23 cellular contexts compared by ENCODE assay signal in genomic region chr1:160776178-160776577, GRCh38.
A peak's percentile ranks its signal among the peaks of the same experiment; 100 is the strongest.
DNase-seq lines count a peak whose midpoint lies in the region; ATAC-seq and TF ChIP-seq lines count a peak whose summit lies in the region.
"Had no signal": no experiment of that assay in that cellular context is flagged by ENCODE, and none has a peak within 500 bp of the region (broad histone marks: within the 10 kb centered on the region; RNA-seq: fewer than 3 reads in every experiment).

No MANE protein-coding gene starts in this region.

- TF ChIP-seq CTCF in NB4 (IDR thresholded peaks at IDR 0.05; ENCODE audit: low read depth, low read length) = no peak

- peaks cover 17% of the 10 kb centered on the region for H3K4me1 Mint-ChIP-seq in dendritic cell treated with granulocyte-macrophage colony-stimulating factor and Interleukin-4, amounts not matched to agents 40 ng/mL and 50 ng/mL, for 4 days (ENCODE audit: low read depth)

- no peak overlapping the region for H3K4me3 Mint-ChIP-seq in dendritic cell treated with granulocyte-macrophage colony-stimulating factor and Interleukin-4, amounts not matched to agents 40 ng/mL and 50 ng/mL, for 4 days

- H3K27ac ChIP-seq in BLaER1 = peak overlapping the region; percentile 5

- H3K36me3 ChIP-seq in BLaER1 = no peaks in the 10 kb centered on the region

- intact Hi-C loops in dendritic cell treated with granulocyte-macrophage colony-stimulating factor and Interleukin-4, amounts not matched to agents 40 ng/mL and 50 ng/mL, for 4 days (cut with micrococcal nuclease) = loop anchor here (2.0 to 5.0 kb wide), 2 partner anchors 56 to 179 kb away; partner anchors contain the start of gene ITLN2

- H3K36me3 Mint-ChIP-seq in dendritic cell treated with granulocyte-macrophage colony-stimulating factor and Interleukin-4, amounts not matched to agents 40 ng/mL and 50 ng/mL, for 4 days (ENCODE audit: low read depth) = no peaks in the 10 kb centered on the region

- H3K4me2 ChIP-seq in BLaER1 = peak overlapping the region; percentile 56

- no peaks in the 10 kb centered on the region for H3K9me3 ChIP-seq in BLaER1

- no peak overlapping the region for H3K9ac ChIP-seq in BLaER1

- no peak overlapping the region for H3K4me3 ChIP-seq in BLaER1
- H3K4me3 ChIP-seq in NB4 (ENCODE audit: low read depth, low read length) = no peak overlapping the region

- H3K9me3 Mint-ChIP-seq in dendritic cell treated with granulocyte-macrophage colony-stimulating factor and Interleukin-4, amounts not matched to agents 40 ng/mL and 50 ng/mL, for 4 days = no peaks in the 10 kb centered on the region

- no peaks in the 10 kb centered on the region for H3K27me3 ChIP-seq in BLaER1

- peaks cover 4% of the 10 kb centered on the region for H3K27me3 Mint-ChIP-seq in dendritic cell treated with granulocyte-macrophage colony-stimulating factor and Interleukin-4, amounts not matched to agents 40 ng/mL and 50 ng/mL, for 4 days

- peak; percentile 55 for ATAC-seq in GM19463 (IDR thresholded peaks at IDR 0.05; ENCODE audit: unreplicated experiment)
- ATAC-seq: HepG2, left colon had no signal

- H3K27ac Mint-ChIP-seq in dendritic cell treated with granulocyte-macrophage colony-stimulating factor and Interleukin-4, amounts not matched to agents 40 ng/mL and 50 ng/mL, for 4 days = peak overlapping the region; percentile 39

- no peaks in the 10 kb centered on the region for H4K20me1 ChIP-seq in BLaER1

- peaks cover 47% of the 10 kb centered on the region for H3K4me1 ChIP-seq in BLaER1

- no peak for TF ChIP-seq POLR2A in NB4 (IDR thresholded peaks at IDR 0.05; ENCODE audit: extremely low read depth, insufficient read length)

- peak; percentile 20 for DNase-seq in NB4 (ENCODE audit: low read depth)
- DNase-seq in effector CD8-positive, alpha-beta T cell (lab: John Stamatoyannopoulos, UW) = no peak
- no peak for DNase-seq in stimulated activated CD4-positive, alpha-beta T cell treated with anti-CD3 and anti-CD28 coated beads, Interleukin-4, amount 100 ng/mL, for 24 hours
- DNase-seq in NCI-H2196 (lab: John Stamatoyannopoulos, UW; ENCODE audit: unreplicated experiment) = no peak
- DNase-seq in NCI-H510A (lab: John Stamatoyannopoulos, UW) = no peak
- DNase-seq: ACHN; activated CD4-positive, alpha-beta T cell treated with anti-CD3 and anti-CD28 coated beads, Interleukin-2, amount 50 U/mL, for 1 hour; activated naive CD4-positive, alpha-beta T cell; anterior cingulate cortex; caudate nucleus; DMS153; effector CD4-positive, alpha-beta T cell; GF-D8; left colon; midbrain; NCI-H146; small intestine; stimulated activated CD4-positive, alpha-beta T cell treated with anti-CD3 and anti-CD28 coated beads, Interleukin-2, amount 100 ng/mL, for 48 hours; T1000 had no signal
